8 cellular contexts compared by ENCODE assay signal in genomic region chr6:9540534-9541126, GRCh38.
A peak's percentile ranks its signal among the peaks of the same experiment; 100 is the strongest.
DNase-seq lines count a peak whose midpoint lies in the region; ATAC-seq and TF ChIP-seq lines count a peak whose summit lies in the region.

No MANE protein-coding gene starts in this region.

- H3K27ac ChIP-seq in PC-9: no peak overlapping the region

- no peaks in the 10 kb centered on the region for H3K4me1 ChIP-seq in PC-9 (replicated peaks; ENCODE audit: insufficient read depth)

- ATAC-seq in HG03439 (IDR thresholded peaks at IDR 0.05; ENCODE audit: unreplicated experiment) (peak; percentile 71), esophagus mucosa (peak; percentile 53)

- BruUV-seq in PC-9 (replicated peaks; lab: Mats Ljungman, UMichigan): no TSS peak

- no peaks in the 10 kb centered on the region for H3K36me3 ChIP-seq in PC-9 (ENCODE audit: low read depth)

- H3K9me3 ChIP-seq in PC-9 (ENCODE audit: insufficient read depth, low read depth): no peaks in the 10 kb centered on the region

- H3K4me2 ChIP-seq in PC-9: no peak overlapping the region

- in situ Hi-C loops in GM13976 (cut with MboI; ENCODE audit: low sequenced_read_pairs, unreplicated experiment): loop anchor here (25.0 kb wide), 1 partner anchor 872 kb away; the partner anchor contains the start of gene TFAP2A

- H2AFZ ChIP-seq in PC-9: no peak overlapping the region

- H3K27me3 ChIP-seq in PC-9 (ENCODE audit: insufficient read depth, low read depth): no peaks in the 10 kb centered on the region

- DNase-seq in AG10803 (ENCODE audit: low read depth) (peak; percentile 48), GM13976 (ENCODE audit: low spot score) (peak; percentile 28), PC-9 (peak; percentile 22 to 38), pulmonary artery endothelial cell (ENCODE audit: low read depth, low spot score) (peak; percentile 58), cardiac septum (ENCODE audit: low spot score) (no peak)
- no peak for DNase-seq in effector CD4-positive, alpha-beta T cell

- H3K4me3 ChIP-seq in AG10803 (ENCODE audit: low read length) (no peak overlapping the region), PC-9 (no peak overlapping the region)

- no peaks in the 10 kb centered on the region for H3K79me2 ChIP-seq in PC-9 (ENCODE audit: low read depth)

- no peaks in the 10 kb centered on the region for H4K20me1 ChIP-seq in PC-9 (ENCODE audit: insufficient read depth)

- H3K9me2 ChIP-seq in PC-9 (ENCODE audit: insufficient read depth): no peaks in the 10 kb centered on the region

- POLR2A ChIA-PET in PC-9 (lab: Charles Lee; ENCODE audit: unreplicated experiment): no interaction called here

- intact Hi-C loops in PC-9 (cut with micrococcal nuclease; ENCODE audit: unreplicated experiment) (loop anchor here (2.0 to 5.0 kb wide), 4 partner anchors 38 to 887 kb away; no protein-coding TSS in a partner anchor), cardiac septum (cut with DNase I) (loop anchor here (10.0 kb wide), 1 partner anchor 894 kb away; no protein-coding TSS in a partner anchor)

- H3F3A ChIP-seq in PC-9 (ENCODE audit: insufficient read depth, low read depth): no peaks in the 10 kb centered on the region

- TF ChIP-seq CTCF in AG10803 (conservative IDR thresholded peaks at IDR 0.05; ENCODE audit: low read length): peak; percentile 75
- peak; percentile 54 for TF ChIP-seq CTCF in GM13976 (IDR thresholded peaks at IDR 0.05; ENCODE audit: borderline replicate concordance, control extremely low read depth, extremely low read depth, insufficient read depth, missing control alignments)
- TF ChIP-seq CTCF in PC-9 (conservative IDR thresholded peaks at IDR 0.05): peak; percentile 73

- CTCF ChIA-PET in PC-9 (lab: Charles Lee): no interaction called here

Comparison
In these comparisons a context has a peak if more than half of its experiments do, and no peak if none do; other contexts are left out.
1. DNase-seq: peak in AG10803 (single experiment), GM13976 (single experiment), PC-9 (2 of 2) and pulmonary artery endothelial cell (single experiment); none in effector CD4-positive, alpha-beta T cell (single experiment) and cardiac septum (single experiment).
2. Peak in every context shown above with its lines, with median percentiles within 50 percentile points of each other: CTCF ChIP-seq.